In the genomic region with DNA sequence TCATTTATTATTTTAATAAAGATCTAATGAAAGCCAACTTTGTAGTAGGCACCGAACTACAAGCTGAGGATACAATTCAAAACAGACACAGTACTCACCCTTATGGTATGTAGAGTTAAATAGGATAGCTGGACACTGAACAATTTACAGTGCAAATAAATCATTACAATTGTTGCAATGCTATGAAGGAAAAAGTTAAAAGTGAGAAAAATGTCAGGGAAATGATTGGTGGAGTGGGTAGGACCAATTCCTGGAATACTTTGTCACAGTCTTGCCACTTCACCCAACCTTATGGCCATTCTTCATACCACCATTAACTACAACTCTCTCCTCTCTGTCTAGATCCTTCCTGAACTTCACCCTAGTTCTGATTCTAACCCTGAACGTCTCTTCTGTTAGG, we compare ENCODE assay signal across 18 cellular contexts.
A peak's percentile ranks its signal among the peaks of the same experiment; 100 is the strongest.
DNase-seq lines count a peak whose midpoint lies in the region; ATAC-seq, FAIRE-seq and TF ChIP-seq lines count a peak whose summit lies in the region.
"Had no signal": no experiment of that assay in that cellular context is flagged by ENCODE, and none has a peak within 500 bp of the region (broad histone marks: within the 10 kb centered on the region; RNA-seq: fewer than 3 reads in every experiment).

No MANE protein-coding gene starts in this region.

- dilution Hi-C loops in keratinocyte (cut with MboI; ENCODE audit: extremely low pct_ligation_motif_present, low sequenced_read_pairs): no loop called here

- no peak overlapping the region for H3K4me2 ChIP-seq in keratinocyte (ENCODE audit: control insufficient read depth, extremely low read depth, insufficient read depth, low read depth, low read length)
- H3K4me2 ChIP-seq in osteoblast (ENCODE audit: insufficient read depth, low read length): no peak overlapping the region
- no peak overlapping the region for H3K4me2 ChIP-seq in GM23338

- H3K27ac ChIP-seq in keratinocyte (ENCODE audit: control insufficient read depth, insufficient read depth, low read length): no peak overlapping the region
- no peak overlapping the region for H3K27ac ChIP-seq in osteoblast (ENCODE audit: low read depth, low read length)
- no peak overlapping the region for H3K27ac ChIP-seq in GM23338 (ENCODE audit: low read depth)
- H3K27ac ChIP-seq: C4-2B had no signal

- no peaks in the 10 kb centered on the region for H3K9me3 ChIP-seq in keratinocyte (ENCODE audit: control insufficient read depth, low read depth, low read length)
- H3K9me3 ChIP-seq in osteoblast (ENCODE audit: low read depth, low read length): no peaks in the 10 kb centered on the region

- no peaks in the 10 kb centered on the region for H4K20me1 ChIP-seq in keratinocyte (ENCODE audit: control insufficient read depth, extremely low read depth, insufficient read depth, low read length)
- no peaks in the 10 kb centered on the region for H4K20me1 ChIP-seq in osteoblast (ENCODE audit: insufficient read depth, low read length)
- H4K20me1 ChIP-seq in GM23338 (replicated peaks; ENCODE audit: insufficient read depth): no peaks in the 10 kb centered on the region

- H3K4me3 Mint-ChIP-seq in GM23338: no peak overlapping the region
- H3K4me3 Mint-ChIP-seq: CD4-positive, CD25-positive, alpha-beta regulatory T cell; CD8-positive, alpha-beta memory T cell had no signal

- H3K9ac ChIP-seq in keratinocyte (ENCODE audit: control insufficient read depth, extremely low read depth, insufficient read depth, low read length): no peak overlapping the region

- H3K27me3 ChIP-seq in keratinocyte (ENCODE audit: control insufficient read depth, extremely low read depth, insufficient read depth, low read length) (no peaks in the 10 kb centered on the region), osteoblast (ENCODE audit: insufficient read depth, low read length) (no peaks in the 10 kb centered on the region), GM23338 (ENCODE audit: insufficient read depth) (no peaks in the 10 kb centered on the region)

- FAIRE-seq in D721Med (lab: Jason Lieb, UNC) (peak; percentile 61), keratinocyte (lab: Jason Lieb, UNC) (no peak)
- FAIRE-seq: GM12891, GM18507, H54 had no signal

- DNase-seq in D721Med (ENCODE audit: insufficient read length, low spot score) (no peak), keratinocyte (ENCODE audit: low read depth, low spot score) (no peak), osteoblast (ENCODE audit: insufficient read length, low spot score, missing footprints) (peak; percentile 19), epidermal melanocyte (ENCODE audit: insufficient read length, low spot score) (no peak), GM23338 (ENCODE audit: low spot score) (no peak), C1 segment of cervical spinal cord (lab: John Stamatoyannopoulos, UW) (no peak)
- DNase-seq: 8988T; CD4-positive, CD25-positive, alpha-beta regulatory T cell; CD8-positive, alpha-beta memory T cell; DMS53; DMS79 treated with DMSO at 0.1 percent for 48 hours; GF-D8; GOT3; HCEC 1CT had no signal

- H3K27ac Mint-ChIP-seq in GM23338: no peak overlapping the region
- H3K27ac Mint-ChIP-seq: CD8-positive, alpha-beta memory T cell had no signal

- H3K79me2 ChIP-seq in keratinocyte (ENCODE audit: control insufficient read depth, insufficient read depth, low read length) (no peaks in the 10 kb centered on the region), osteoblast (ENCODE audit: insufficient read depth, low read length) (no peaks in the 10 kb centered on the region), GM23338 (replicated peaks; ENCODE audit: insufficient read depth) (no peaks in the 10 kb centered on the region)

- no peak for ATAC-seq in GM23338

- no peaks in the 10 kb centered on the region for H3K9me1 ChIP-seq in keratinocyte (ENCODE audit: control insufficient read depth, extremely low read depth, insufficient read depth, low read length)

- no peaks in the 10 kb centered on the region for H3K36me3 ChIP-seq in keratinocyte (ENCODE audit: control insufficient read depth in 2 of 2, extremely low read depth in 1 of 2, insufficient read depth in 2 of 2, low read length in 2 of 2)
- no peaks in the 10 kb centered on the region for H3K36me3 ChIP-seq in osteoblast (ENCODE audit: insufficient read depth, low read length)
- no peaks in the 10 kb centered on the region for H3K36me3 ChIP-seq in GM23338 (ENCODE audit: insufficient read depth)

- no peak overlapping the region for H3K4me3 ChIP-seq in keratinocyte (ENCODE audit: control insufficient read depth in 2 of 3, extremely low read depth in 1 of 3, insufficient read depth in 2 of 3, low read depth in 1 of 3, low read length in 3 of 3)
- no peak overlapping the region for H3K4me3 ChIP-seq in osteoblast (ENCODE audit: insufficient read depth, low read length)
- no peak overlapping the region for H3K4me3 ChIP-seq in GM23338

- H3K27me3 Mint-ChIP-seq in GM23338 (ENCODE audit: insufficient read depth, low read depth, poor library complexity): no peaks in the 10 kb centered on the region
- H3K27me3 Mint-ChIP-seq: CD4-positive, CD25-positive, alpha-beta regulatory T cell had no signal

- H3K9me3 Mint-ChIP-seq in GM23338: no peaks in the 10 kb centered on the region
- H3K9me3 Mint-ChIP-seq: CD8-positive, alpha-beta memory T cell had no signal

- H3K4me1 ChIP-seq in keratinocyte (ENCODE audit: control insufficient read depth, extremely low read depth, insufficient read depth, low read length) (no peaks in the 10 kb centered on the region), osteoblast (ENCODE audit: insufficient read depth, low read length) (no peaks in the 10 kb centered on the region), GM23338 (ENCODE audit: insufficient read depth) (peaks cover 25% of the 10 kb centered on the region)

- H3K4me1 Mint-ChIP-seq in GM23338: peaks cover 27% of the 10 kb centered on the region
- H3K4me1 Mint-ChIP-seq: CD4-positive, CD25-positive, alpha-beta regulatory T cell; CD8-positive, alpha-beta memory T cell had no signal

- no peaks in the 10 kb centered on the region for H3K9me2 ChIP-seq in GM23338 (ENCODE audit: insufficient read depth)

- H2AFZ ChIP-seq in keratinocyte (ENCODE audit: control insufficient read depth, low read length) (peak overlapping the region; percentile 41), osteoblast (ENCODE audit: low read length) (no peak overlapping the region), GM23338 (no peak overlapping the region)

- H3K36me3 Mint-ChIP-seq in GM23338 (ENCODE audit: low read depth): no peaks in the 10 kb centered on the region
- H3K36me3 Mint-ChIP-seq: CD4-positive, CD25-positive, alpha-beta regulatory T cell; CD8-positive, alpha-beta memory T cell had no signal

- TF ChIP-seq CTCF in D721Med (IDR thresholded peaks at IDR 0.05; ENCODE audit: insufficient read depth, missing control alignments): no peak
- no peak for TF ChIP-seq CTCF in keratinocyte (optimal IDR thresholded peaks at IDR 0.05 in 1 of 3, IDR thresholded peaks at IDR 0.05 in 1 of 3, conservative IDR thresholded peaks at IDR 0.05 in 1 of 3; ENCODE audit: extremely low read depth in 1 of 3, insufficient read depth in 2 of 3, low read length in 3 of 3)
- no peak for TF ChIP-seq CTCF in osteoblast (IDR thresholded peaks at IDR 0.05; ENCODE audit: extremely low read depth, low read depth, low read length)
- TF ChIP-seq CTCF in GM23338 (conservative IDR thresholded peaks at IDR 0.05; ENCODE audit: low read depth in 2 of 2): no peak

- H3F3A ChIP-seq in GM23338 (replicated peaks; ENCODE audit: low read depth): no peaks in the 10 kb centered on the region

TF ChIP-seq in GM23338, 12 proteins besides CTCF, POLR2A, EP300 and RAD21:
- TF ChIP-seq CREB1 (CRISPR knock-in tag; IDR thresholded peaks at IDR 0.05; ENCODE audit: low read depth) (no peak), NANOG (IDR thresholded peaks at IDR 0.05; ENCODE audit: borderline replicate concordance) (no peak), EZH2phosphoT487 (IDR thresholded peaks at IDR 0.05; ENCODE audit: unreplicated experiment) (no peak), STAT1 (IDR thresholded peaks at IDR 0.05; ENCODE audit: unreplicated experiment) (no peak)
